Comparison of ENCODE assay signal across 8 cellular contexts in genomic region chr1:224380003-224380402, GRCh38. TPM values are rescaled to one million over a fixed set of nuclear protein-coding genes. Genes with fewer than 3 reads are reported as not detected.
DNase-seq lines count a peak whose midpoint lies in the region; ATAC-seq, FAIRE-seq and TF ChIP-seq lines count a peak whose summit lies in the region.

No MANE protein-coding gene starts in this region.

- DNase-seq in RWPE2 (ENCODE audit: low spot score) (no peak), K562 (ENCODE audit: extremely low read depth in 1 of 4, low spot score in 3 of 4) (no peak), NCI-H1694 treated with DMSO at 0.1 percent for 48 hours (lab: John Stamatoyannopoulos, UW) (no peak), NCI-H1930 (lab: John Stamatoyannopoulos, UW) (no peak), Caco-2 (no peak)
- peak; percentile 64 for DNase-seq in stimulated activated naive CD8-positive, alpha-beta T cell treated with anti-CD3 and anti-CD28 coated beads, Interleukin-15, Interleukin-2, amounts not matched to agents 100 U/mL and 50 U/mL, for 24 hours

- CTCF ChIA-PET in K562 (lab: Yijun Ruan, JAX; ENCODE audit: low intra/inter-chr PET ratio): no interaction called here
- CTCF ChIA-PET in Caco-2 (lab: Charles Lee): no interaction called here

- H3K4me1 Mint-ChIP-seq in Caco-2 (ENCODE audit: low read depth, unreplicated experiment): no peaks in the 10 kb centered on the region

- no peak for TF ChIP-seq POLR2A in K562 (conservative IDR thresholded peaks at IDR 0.05)

- H3K9ac ChIP-seq in K562 (ENCODE audit: insufficient read depth in 1 of 2, low read depth in 2 of 2, low read length in 2 of 2): no peak overlapping the region

- no peaks in the 10 kb centered on the region for H3K9me3 Mint-ChIP-seq in Caco-2 (ENCODE audit: unreplicated experiment)

- in situ Hi-C loops in K562 (cut with MboI): no loop called here

- H3K27ac ChIP-seq in RWPE2 (ENCODE audit: poor library complexity, severe bottlenecking) (no peak overlapping the region), K562 (ENCODE audit: extremely low read depth, low read depth, low read length) (no peak overlapping the region)

- no peak overlapping the region for H3K4me3 Mint-ChIP-seq in Caco-2 (ENCODE audit: unreplicated experiment)

- ATAC-seq in GM18502 (IDR thresholded peaks at IDR 0.05; ENCODE audit: poor library complexity, unreplicated experiment): peak; percentile 75
- peak; percentile 67 for ATAC-seq in HG02623 (IDR thresholded peaks at IDR 0.05; ENCODE audit: unreplicated experiment)
- ATAC-seq in RWPE2 (ENCODE audit: low read depth): 0 out of 3 replicates have a peak, but pooled peaks have one; percentile 21
- ATAC-seq in K562: no peak
- peak; percentile 22 for ATAC-seq in stimulated activated naive CD8-positive, alpha-beta T cell treated with anti-CD3 and anti-CD28 coated beads, Interleukin-15, Interleukin-2, amounts not matched to agents 100 U/mL and 50 U/mL, for 24 hours

- no peak for TF ChIP-seq CTCF in RWPE2 (IDR thresholded peaks at IDR 0.05; ENCODE audit: poor library complexity, severe bottlenecking)
- TF ChIP-seq CTCF in K562 (IDR thresholded peaks at IDR 0.05 in 2 of 3, conservative IDR thresholded peaks at IDR 0.05 in 1 of 3; ENCODE audit: insufficient read depth in 2 of 3, low read depth in 1 of 3, low read length in 3 of 3): no peak
- TF ChIP-seq CTCF in Caco-2 (IDR thresholded peaks at IDR 0.05; ENCODE audit: insufficient read depth in 1 of 2, low read depth in 1 of 2, low read length in 1 of 2, severe bottlenecking in 1 of 2, unreplicated experiment in 1 of 2): no peak

- H3K36me3 ChIP-seq in RWPE2 (ENCODE audit: low read depth): peaks cover 8% of the 10 kb centered on the region
- H3K36me3 ChIP-seq in K562 (ENCODE audit: control insufficient read depth, insufficient read depth, low read length): peaks cover 34% of the 10 kb centered on the region
- peaks cover 1% of the 10 kb centered on the region; the same call in 1 of the 2 replicates for H3K36me3 ChIP-seq in Caco-2 (ENCODE audit: control insufficient read depth, insufficient read depth, low read length)

- H4K20me1 ChIP-seq in K562 (replicated peaks; ENCODE audit: control insufficient read depth, insufficient read depth, low read length): no peaks in the 10 kb centered on the region

- H3K27me3 Mint-ChIP-seq in Caco-2 (ENCODE audit: insufficient read depth, unreplicated experiment): no peaks in the 10 kb centered on the region

- no peak overlapping the region for H2AFZ ChIP-seq in K562 (ENCODE audit: low read depth, low read length)

- BruUV-seq in K562 (replicated peaks; lab: Mats Ljungman, UMichigan): no TSS peak
- no TSS peak for BruUV-seq in Caco-2 (replicated peaks; lab: Mats Ljungman, UMichigan)

- no peaks in the 10 kb centered on the region for H3K9me3 ChIP-seq in RWPE2 (ENCODE audit: severe bottlenecking)
- no peaks in the 10 kb centered on the region for H3K9me3 ChIP-seq in K562 (replicated peaks; ENCODE audit: control insufficient read depth, insufficient read depth, low read depth, low read length)
- no peaks in the 10 kb centered on the region for H3K9me3 ChIP-seq in Caco-2

- POLR2A ChIA-PET in K562 (lab: Yijun Ruan, JAX): interaction anchor here (1.3 to 1.9 kb wide), 4 partner anchors 13 to 36 kb away, joined by 3 to 9 read pairs (median 3); no protein-coding TSS in a partner anchor
- POLR2A ChIA-PET in Caco-2 (lab: Charles Lee): no interaction called here

- FAIRE-seq in K562 (lab: Jason Lieb, UNC): peak; percentile 42

- no peaks in the 10 kb centered on the region for H3K79me2 ChIP-seq in K562 (ENCODE audit: control insufficient read depth, insufficient read depth, low read length)

- H3K27ac Mint-ChIP-seq in Caco-2 (ENCODE audit: unreplicated experiment): no peak overlapping the region

- H3K4me3 ChIP-seq in RWPE2 (ENCODE audit: severe bottlenecking): no peak overlapping the region
- H3K4me3 ChIP-seq in K562: no peak overlapping the region
- H3K4me3 ChIP-seq in Caco-2 (ENCODE audit: low read depth, low read length): no peak overlapping the region

- H3K4me1 ChIP-seq in RWPE2 (ENCODE audit: insufficient read depth, poor library complexity, severe bottlenecking) (no peaks in the 10 kb centered on the region), K562 (replicated peaks in 1 of 2; ENCODE audit: control insufficient read depth in 2 of 2, insufficient read depth in 2 of 2, low read length in 2 of 2) (peaks cover 0 to 8% of the 10 kb centered on the region in 2 experiments; a peak in 1 of 5 replicates), Caco-2 (no peaks in the 10 kb centered on the region)

- intact Hi-C loops in K562 (cut with micrococcal nuclease) (no loop called here), Caco-2 (cut with micrococcal nuclease; ENCODE audit: unreplicated experiment) (no loop called here)

- H3K4me2 ChIP-seq in K562 (ENCODE audit: insufficient read depth, low read length): no peak overlapping the region

- H3K27me3 ChIP-seq in RWPE2 (ENCODE audit: insufficient read depth, poor library complexity, severe bottlenecking): no peaks in the 10 kb centered on the region
- H3K27me3 ChIP-seq in K562 (ENCODE audit: control insufficient read depth in 2 of 2, insufficient read depth in 2 of 2, low read length in 2 of 2): no peaks in the 10 kb centered on the region
- H3K27me3 ChIP-seq in Caco-2 (replicated peaks; ENCODE audit: control insufficient read depth, insufficient read depth, low read length): no peaks in the 10 kb centered on the region

- no peaks in the 10 kb centered on the region for H3K9me1 ChIP-seq in K562 (ENCODE audit: control insufficient read depth, insufficient read depth, low read length)

- 60% methylated on average over 4 of the region's 4 CpGs for WGBS in K562 (ENCODE audit: insufficient coverage, low coverage, missing lambda C conversion rate)

- peaks cover 64% of the 10 kb centered on the region for H3K36me3 Mint-ChIP-seq in Caco-2 (ENCODE audit: insufficient read depth, unreplicated experiment)

- no peak for TF ChIP-seq RAD21 in K562 (CRISPR knock-in tag; conservative IDR thresholded peaks at IDR 0.05 in 1 of 2, IDR thresholded peaks at IDR 0.05 in 1 of 2)

- TF ChIP-seq EP300 in K562 (IDR thresholded peaks at IDR 0.05; ENCODE audit: low read length): no peak

RNA-seq across cellular contexts. Expression of gene CNIH4, which starts 23.3 kb away (rescaled TPM):
- 28.0 and 34.1 TPM in 2 replicates for total RNA-seq in K562 (2011; cell fraction: chromatin; rRNA removed; ENCODE audit: low replicate concordance)
- total RNA-seq in K562 (2011; cell fraction: nucleolus; rRNA removed): 36.0 and 43.7 TPM in 2 replicates
- 40.5 and 49.5 TPM in 2 replicates for total RNA-seq in K562 (2011; cell fraction: nucleoplasm; rRNA removed)
- 32.6 and 47.6 TPM in 2 replicates for total RNA-seq in K562 (2014; rRNA removed)
- 71.9 and 75.2 TPM in 2 replicates for total RNA-seq in K562 (2014; rRNA removed; fragmentation: Illumina TruSeq; extraction: Trizol)
- 37.5 and 41.3 TPM in 2 replicates for total RNA-seq in K562 (2015; rRNA removed; fragmentation: Illumina TruSeq; extraction: Trizol)
- total RNA-seq in K562 (2021): 45.8 and 49.0 TPM in 2 replicates
- polyA plus RNA-seq in K562 (2011; rRNA removed): 86.4 and 97.0 TPM in 2 replicates
- polyA plus RNA-seq in K562 (2011; cell fraction: cytosol; rRNA removed): 43.8 and 85.8 TPM in 2 replicates
- 24.3 and 29.0 TPM in 2 replicates for polyA plus RNA-seq in K562 (2011; cell fraction: nucleus; rRNA removed)
- 50.3 and 75.7 TPM in 2 replicates for polyA plus RNA-seq in K562 (2012)
- polyA plus RNA-seq in K562 (2014; fragmentation: Illumina TruSeq; extraction: Trizol): 43.6 and 52.8 TPM in 2 replicates
- polyA plus RNA-seq in K562 (2014; fragmentation: Nextera tagmentation; extraction: Ambion mirVana): 100 to 1,000 TPM; 237 to 266 TPM
- polyA plus RNA-seq in K562 (2014; rRNA removed): 61.1 and 64.4 TPM in 2 replicates
- polyA minus RNA-seq in K562 (2011; rRNA and poly(A)+ RNA removed): 59.9 and 80.4 TPM in 2 replicates
- 12.7 and 14.3 TPM in 2 replicates for polyA minus RNA-seq in K562 (2011; cell fraction: cytosol; rRNA and poly(A)+ RNA removed)
- 14.5 and 22.5 TPM in 2 replicates for polyA minus RNA-seq in K562 (2011; cell fraction: nucleus; rRNA and poly(A)+ RNA removed)
- 84.4 and 85.6 TPM in 2 replicates for total RNA-seq in Caco-2 (2022)

RNA-seq across cellular contexts. Expression of gene NVL, which starts 50.0 kb away (rescaled TPM):
- 93.8 and 232 TPM in 2 replicates for total RNA-seq in K562 (2011; cell fraction: chromatin; rRNA removed; ENCODE audit: low replicate concordance)
- total RNA-seq in K562 (2011; cell fraction: nucleolus; rRNA removed): 53.6 and 53.9 TPM in 2 replicates
- total RNA-seq in K562 (2011; cell fraction: nucleoplasm; rRNA removed): 64.7 and 78.1 TPM in 2 replicates
- total RNA-seq in K562 (2014; rRNA removed) (38.8 and 47.5 TPM in 2 replicates), K562 (2014; rRNA removed; fragmentation: Illumina TruSeq; extraction: Trizol) (73.4 and 81.3 TPM in 2 replicates), K562 (2015; rRNA removed; fragmentation: Illumina TruSeq; extraction: Trizol) (60.2 and 62.9 TPM in 2 replicates), K562 (2021) (44.7 and 49.0 TPM in 2 replicates), Caco-2 (2022) (45.0 and 52.3 TPM in 2 replicates)
- polyA plus RNA-seq in K562 (2011; rRNA removed) (49.3 and 55.9 TPM in 2 replicates), K562 (2014; fragmentation: Illumina TruSeq; extraction: Trizol) (63.6 and 73.9 TPM in 2 replicates), K562 (2014; fragmentation: Nextera tagmentation; extraction: Ambion mirVana) (10 to 100 TPM; 32.5 to 64.1 TPM), K562 (2014; rRNA removed) (73.0 and 86.6 TPM in 2 replicates)
- 19.9 and 32.6 TPM in 2 replicates for polyA plus RNA-seq in K562 (2011; cell fraction: cytosol; rRNA removed)
- polyA plus RNA-seq in K562 (2011; cell fraction: nucleus; rRNA removed): 48.7 and 51.8 TPM in 2 replicates
- polyA plus RNA-seq in K562 (2012): 32.6 and 42.5 TPM in 2 replicates
- 77.2 and 86.5 TPM in 2 replicates for polyA minus RNA-seq in K562 (2011; rRNA and poly(A)+ RNA removed)
- 21.6 and 25.9 TPM in 2 replicates for polyA minus RNA-seq in K562 (2011; cell fraction: cytosol; rRNA and poly(A)+ RNA removed)
- 49.1 and 77.1 TPM in 2 replicates for polyA minus RNA-seq in K562 (2011; cell fraction: nucleus; rRNA and poly(A)+ RNA removed)

RNA-seq across cellular contexts. Expression of gene WDR26, which starts 54.6 kb away (rescaled TPM):
- total RNA-seq in K562 (2011; cell fraction: chromatin; rRNA removed; ENCODE audit: low replicate concordance): 190 and 413 TPM in 2 replicates
- 79.0 and 101 TPM in 2 replicates for total RNA-seq in K562 (2011; cell fraction: nucleolus; rRNA removed)
- total RNA-seq in K562 (2011; cell fraction: nucleoplasm; rRNA removed): 192 and 302 TPM in 2 replicates
- total RNA-seq in K562 (2014; rRNA removed) (21.2 and 26.6 TPM in 2 replicates), K562 (2014; rRNA removed; fragmentation: Illumina TruSeq; extraction: Trizol) (39.8 and 41.0 TPM in 2 replicates), K562 (2015; rRNA removed; fragmentation: Illumina TruSeq; extraction: Trizol) (30.4 and 31.2 TPM in 2 replicates), K562 (2021) (54.6 and 66.0 TPM in 2 replicates), Caco-2 (2022) (58.6 and 62.9 TPM in 2 replicates)
- polyA plus RNA-seq in K562 (2011; rRNA removed) (40.3 and 54.4 TPM in 2 replicates), K562 (2014; fragmentation: Illumina TruSeq; extraction: Trizol) (52.3 and 55.7 TPM in 2 replicates), K562 (2014; fragmentation: Nextera tagmentation; extraction: Ambion mirVana) (10 to 100 TPM; 11.5 to 14.3 TPM), K562 (2014; rRNA removed) (39.7 and 58.2 TPM in 2 replicates)
- polyA plus RNA-seq in K562 (2011; cell fraction: cytosol; rRNA removed): 10.4 and 16.7 TPM in 2 replicates
- polyA plus RNA-seq in K562 (2011; cell fraction: nucleus; rRNA removed): 86.9 and 97.7 TPM in 2 replicates
- 42.7 and 48.1 TPM in 2 replicates for polyA plus RNA-seq in K562 (2012)
- 88.0 and 101 TPM in 2 replicates for polyA minus RNA-seq in K562 (2011; rRNA and poly(A)+ RNA removed)
- 50.0 and 56.2 TPM in 2 replicates for polyA minus RNA-seq in K562 (2011; cell fraction: cytosol; rRNA and poly(A)+ RNA removed)
- 73.2 and 92.6 TPM in 2 replicates for polyA minus RNA-seq in K562 (2011; cell fraction: nucleus; rRNA and poly(A)+ RNA removed)
